Comparison of ENCODE assay signal across 1 cellular context in the genomic region with DNA sequence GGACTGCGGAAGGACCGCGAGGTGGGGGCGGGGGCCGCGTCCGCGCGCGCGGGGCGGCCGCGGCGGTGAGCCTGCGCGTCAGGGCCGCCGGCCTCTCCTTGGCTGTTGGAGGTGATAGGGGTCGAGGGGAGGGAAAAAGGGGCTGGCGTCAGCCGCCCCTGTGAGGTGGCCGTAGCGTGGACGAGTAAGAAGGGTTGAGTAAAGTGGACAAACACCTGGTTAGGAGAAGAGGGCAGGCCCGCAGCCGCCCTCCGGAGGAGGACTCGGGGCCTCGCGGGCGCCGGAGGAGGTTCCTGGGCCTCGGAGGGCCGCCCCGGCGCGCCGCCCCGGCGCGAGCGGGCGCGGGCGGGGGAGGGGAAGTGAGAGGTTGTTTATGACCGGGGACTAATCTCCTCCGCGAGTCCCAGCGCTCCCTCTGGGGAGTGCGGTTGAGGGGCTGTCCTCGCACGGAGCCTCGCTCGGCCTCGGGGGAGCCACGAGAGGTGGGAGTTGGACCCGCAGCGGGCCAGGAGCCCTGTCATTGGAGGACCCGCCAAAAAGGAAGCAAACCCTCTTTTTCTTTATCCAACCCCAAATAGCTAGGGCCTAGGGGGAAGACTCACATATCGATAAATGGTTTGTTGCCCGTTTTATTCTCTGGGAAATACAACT.
TF ChIP-seq lines count a peak whose summit lies in the region.

No MANE protein-coding gene starts in this region.

TF ChIP-seq in HepG2, 621 proteins besides CTCF, POLR2A, EP300 and RAD21 (continued from another document and continues in another):
- TF ChIP-seq SMAD9 (CRISPR knock-in tag; IDR thresholded peaks at IDR 0.05), result no peak
- TF ChIP-seq, protein P1, sequence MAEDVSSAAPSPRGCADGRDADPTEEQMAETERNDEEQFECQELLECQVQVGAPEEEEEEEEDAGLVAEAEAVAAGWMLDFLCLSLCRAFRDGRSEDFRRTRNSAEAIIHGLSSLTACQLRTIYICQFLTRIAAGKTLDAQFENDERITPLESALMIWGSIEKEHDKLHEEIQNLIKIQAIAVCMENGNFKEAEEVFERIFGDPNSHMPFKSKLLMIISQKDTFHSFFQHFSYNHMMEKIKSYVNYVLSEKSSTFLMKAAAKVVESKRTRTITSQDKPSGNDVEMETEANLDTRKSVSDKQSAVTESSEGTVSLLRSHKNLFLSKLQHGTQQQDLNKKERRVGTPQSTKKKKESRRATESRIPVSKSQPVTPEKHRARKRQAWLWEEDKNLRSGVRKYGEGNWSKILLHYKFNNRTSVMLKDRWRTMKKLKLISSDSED (CRISPR knock-in tag; IDR thresholded peaks at IDR 0.05), result no peak
- TF ChIP-seq ZFYVE20 (CRISPR knock-in tag; IDR thresholded peaks at IDR 0.05; ENCODE audit: borderline replicate concordance, low read depth), result no peak
- TF ChIP-seq JUN (CRISPR knock-in tag; IDR thresholded peaks at IDR 0.05), result no peak
- TF ChIP-seq ZNF20 (CRISPR knock-in tag; IDR thresholded peaks at IDR 0.05), result no peak
- TF ChIP-seq WIZ (CRISPR knock-in tag; IDR thresholded peaks at IDR 0.05), result no peak
- TF ChIP-seq ERF (CRISPR knock-in tag; IDR thresholded peaks at IDR 0.05), result no peak
- TF ChIP-seq MAFG (CRISPR knock-in tag; IDR thresholded peaks at IDR 0.05), result no peak
- no peak for TF ChIP-seq CHD2 (IDR thresholded peaks at IDR 0.05; ENCODE audit: low read depth, low read length)
- TF ChIP-seq ZBTB49 (CRISPR knock-in tag; IDR thresholded peaks at IDR 0.05; ENCODE audit: borderline replicate concordance), result no peak
- TF ChIP-seq ZNF605 (CRISPR knock-in tag; IDR thresholded peaks at IDR 0.05), result no peak
- TF ChIP-seq ZSCAN12 (CRISPR knock-in tag; IDR thresholded peaks at IDR 0.05), result no peak
- TF ChIP-seq, protein P2, sequence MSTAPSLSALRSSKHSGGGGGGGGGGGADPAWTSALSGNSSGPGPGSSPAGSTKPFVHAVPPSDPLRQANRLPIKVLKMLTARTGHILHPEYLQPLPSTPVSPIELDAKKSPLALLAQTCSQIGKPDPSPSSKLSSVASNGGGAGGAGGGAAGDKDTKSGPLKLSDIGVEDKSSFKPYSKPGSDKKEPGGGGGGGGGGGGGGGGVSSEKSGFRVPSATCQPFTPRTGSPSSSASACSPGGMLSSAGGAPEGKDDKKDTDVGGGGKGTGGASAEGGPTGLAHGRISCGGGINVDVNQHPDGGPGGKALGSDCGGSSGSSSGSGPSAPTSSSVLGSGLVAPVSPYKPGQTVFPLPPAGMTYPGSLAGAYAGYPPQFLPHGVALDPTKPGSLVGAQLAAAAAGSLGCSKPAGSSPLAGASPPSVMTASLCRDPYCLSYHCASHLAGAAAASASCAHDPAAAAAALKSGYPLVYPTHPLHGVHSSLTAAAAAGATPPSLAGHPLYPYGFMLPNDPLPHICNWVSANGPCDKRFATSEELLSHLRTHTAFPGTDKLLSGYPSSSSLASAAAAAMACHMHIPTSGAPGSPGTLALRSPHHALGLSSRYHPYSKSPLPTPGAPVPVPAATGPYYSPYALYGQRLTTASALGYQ (CRISPR knock-in tag; IDR thresholded peaks at IDR 0.05), result no peak; the same call in 1 of the 2 replicates
- TF ChIP-seq, protein P3, sequence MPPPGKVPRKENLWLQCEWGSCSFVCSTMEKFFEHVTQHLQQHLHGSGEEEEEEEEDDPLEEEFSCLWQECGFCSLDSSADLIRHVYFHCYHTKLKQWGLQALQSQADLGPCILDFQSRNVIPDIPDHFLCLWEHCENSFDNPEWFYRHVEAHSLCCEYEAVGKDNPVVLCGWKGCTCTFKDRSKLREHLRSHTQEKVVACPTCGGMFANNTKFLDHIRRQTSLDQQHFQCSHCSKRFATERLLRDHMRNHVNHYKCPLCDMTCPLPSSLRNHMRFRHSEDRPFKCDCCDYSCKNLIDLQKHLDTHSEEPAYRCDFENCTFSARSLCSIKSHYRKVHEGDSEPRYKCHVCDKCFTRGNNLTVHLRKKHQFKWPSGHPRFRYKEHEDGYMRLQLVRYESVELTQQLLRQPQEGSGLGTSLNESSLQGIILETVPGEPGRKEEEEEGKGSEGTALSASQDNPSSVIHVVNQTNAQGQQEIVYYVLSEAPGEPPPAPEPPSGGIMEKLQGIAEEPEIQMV (CRISPR knock-in tag; IDR thresholded peaks at IDR 0.05; ENCODE audit: low read depth), result no peak
- no peak for TF ChIP-seq GTF3A (CRISPR knock-in tag; conservative IDR thresholded peaks at IDR 0.05)
- TF ChIP-seq THAP8 (CRISPR knock-in tag; IDR thresholded peaks at IDR 0.05; ENCODE audit: borderline replicate concordance), result no peak
- TF ChIP-seq, protein P4, sequence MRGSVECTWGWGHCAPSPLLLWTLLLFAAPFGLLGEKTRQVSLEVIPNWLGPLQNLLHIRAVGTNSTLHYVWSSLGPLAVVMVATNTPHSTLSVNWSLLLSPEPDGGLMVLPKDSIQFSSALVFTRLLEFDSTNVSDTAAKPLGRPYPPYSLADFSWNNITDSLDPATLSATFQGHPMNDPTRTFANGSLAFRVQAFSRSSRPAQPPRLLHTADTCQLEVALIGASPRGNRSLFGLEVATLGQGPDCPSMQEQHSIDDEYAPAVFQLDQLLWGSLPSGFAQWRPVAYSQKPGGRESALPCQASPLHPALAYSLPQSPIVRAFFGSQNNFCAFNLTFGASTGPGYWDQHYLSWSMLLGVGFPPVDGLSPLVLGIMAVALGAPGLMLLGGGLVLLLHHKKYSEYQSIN (CRISPR knock-in tag; IDR thresholded peaks at IDR 0.05; ENCODE audit: borderline replicate concordance), result no peak
- no peak for TF ChIP-seq HDAC6 (IDR thresholded peaks at IDR 0.05; ENCODE audit: low read depth, low read length)
- TF ChIP-seq ZNF550 (CRISPR knock-in tag; IDR thresholded peaks at IDR 0.05; ENCODE audit: borderline replicate concordance), result no peak
- no peak for TF ChIP-seq EZH2 (conservative IDR thresholded peaks at IDR 0.05; ENCODE audit: low read depth, low read length)
- TF ChIP-seq MTF2 (CRISPR knock-in tag; IDR thresholded peaks at IDR 0.05; ENCODE audit: borderline replicate concordance), result no peak
- TF ChIP-seq, protein P5, sequence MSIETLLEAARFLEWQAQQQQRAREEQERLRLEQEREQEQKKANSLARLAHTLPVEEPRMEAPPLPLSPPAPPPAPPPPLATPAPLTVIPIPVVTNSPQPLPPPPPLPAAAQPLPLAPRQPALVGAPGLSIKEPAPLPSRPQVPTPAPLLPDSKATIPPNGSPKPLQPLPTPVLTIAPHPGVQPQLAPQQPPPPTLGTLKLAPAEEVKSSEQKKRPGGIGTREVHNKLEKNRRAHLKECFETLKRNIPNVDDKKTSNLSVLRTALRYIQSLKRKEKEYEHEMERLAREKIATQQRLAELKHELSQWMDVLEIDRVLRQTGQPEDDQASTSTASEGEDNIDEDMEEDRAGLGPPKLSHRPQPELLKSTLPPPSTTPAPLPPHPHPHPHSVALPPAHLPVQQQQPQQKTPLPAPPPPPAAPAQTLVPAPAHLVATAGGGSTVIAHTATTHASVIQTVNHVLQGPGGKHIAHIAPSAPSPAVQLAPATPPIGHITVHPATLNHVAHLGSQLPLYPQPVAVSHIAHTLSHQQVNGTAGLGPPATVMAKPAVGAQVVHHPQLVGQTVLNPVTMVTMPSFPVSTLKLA (IDR thresholded peaks at IDR 0.05), result no peak
- no peak for TF ChIP-seq PRDM10 (CRISPR knock-in tag; IDR thresholded peaks at IDR 0.05; ENCODE audit: low read depth)
- TF ChIP-seq ZNF296 (CRISPR knock-in tag; conservative IDR thresholded peaks at IDR 0.05), result no peak
- 0 out of 2 replicates have a peak, but pooled peaks have one; percentile 28 for TF ChIP-seq TIGD3 (CRISPR knock-in tag; IDR thresholded peaks at IDR 0.05; ENCODE audit: borderline replicate concordance)
- TF ChIP-seq ASH2L (IDR thresholded peaks at IDR 0.05; ENCODE audit: insufficient read length, low read depth, low read length), result peak; percentile 65
- TF ChIP-seq, protein P6, sequence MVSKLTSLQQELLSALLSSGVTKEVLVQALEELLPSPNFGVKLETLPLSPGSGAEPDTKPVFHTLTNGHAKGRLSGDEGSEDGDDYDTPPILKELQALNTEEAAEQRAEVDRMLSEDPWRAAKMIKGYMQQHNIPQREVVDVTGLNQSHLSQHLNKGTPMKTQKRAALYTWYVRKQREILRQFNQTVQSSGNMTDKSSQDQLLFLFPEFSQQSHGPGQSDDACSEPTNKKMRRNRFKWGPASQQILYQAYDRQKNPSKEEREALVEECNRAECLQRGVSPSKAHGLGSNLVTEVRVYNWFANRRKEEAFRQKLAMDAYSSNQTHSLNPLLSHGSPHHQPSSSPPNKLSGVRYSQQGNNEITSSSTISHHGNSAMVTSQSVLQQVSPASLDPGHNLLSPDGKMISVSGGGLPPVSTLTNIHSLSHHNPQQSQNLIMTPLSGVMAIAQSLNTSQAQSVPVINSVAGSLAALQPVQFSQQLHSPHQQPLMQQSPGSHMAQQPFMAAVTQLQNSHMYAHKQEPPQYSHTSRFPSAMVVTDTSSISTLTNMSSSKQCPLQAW (CRISPR knock-in tag; IDR thresholded peaks at IDR 0.05), result no peak; the same call in 1 of the 2 replicates
- no peak for TF ChIP-seq RORA (CRISPR knock-in tag; IDR thresholded peaks at IDR 0.05)
- no peak for TF ChIP-seq MIER3 (CRISPR knock-in tag; IDR thresholded peaks at IDR 0.05; ENCODE audit: borderline replicate concordance)
- TF ChIP-seq ZNF513 (CRISPR knock-in tag; conservative IDR thresholded peaks at IDR 0.05), result no peak
- TF ChIP-seq HOXA7 (CRISPR knock-in tag; IDR thresholded peaks at IDR 0.05), result no peak
- TF ChIP-seq ZSCAN9 (CRISPR knock-in tag; IDR thresholded peaks at IDR 0.05; ENCODE audit: borderline replicate concordance), result no peak
- no peak for TF ChIP-seq XBP1 (CRISPR knock-in tag; IDR thresholded peaks at IDR 0.05)
- no peak for TF ChIP-seq ELF1 (CRISPR knock-in tag; IDR thresholded peaks at IDR 0.05)
- TF ChIP-seq CBX5 (CRISPR knock-in tag; IDR thresholded peaks at IDR 0.05; ENCODE audit: borderline replicate concordance), result no peak
- no peak for TF ChIP-seq NCOR1 (IDR thresholded peaks at IDR 0.05; ENCODE audit: borderline replicate concordance, low read length)
- TF ChIP-seq PHF5A (CRISPR knock-in tag; IDR thresholded peaks at IDR 0.05; ENCODE audit: low read depth, unreplicated experiment), result no peak
- TF ChIP-seq HMG20A (CRISPR knock-in tag; IDR thresholded peaks at IDR 0.05; ENCODE audit: borderline replicate concordance), result no peak
